19 cellular contexts compared by ENCODE assay signal in the genomic region with DNA sequence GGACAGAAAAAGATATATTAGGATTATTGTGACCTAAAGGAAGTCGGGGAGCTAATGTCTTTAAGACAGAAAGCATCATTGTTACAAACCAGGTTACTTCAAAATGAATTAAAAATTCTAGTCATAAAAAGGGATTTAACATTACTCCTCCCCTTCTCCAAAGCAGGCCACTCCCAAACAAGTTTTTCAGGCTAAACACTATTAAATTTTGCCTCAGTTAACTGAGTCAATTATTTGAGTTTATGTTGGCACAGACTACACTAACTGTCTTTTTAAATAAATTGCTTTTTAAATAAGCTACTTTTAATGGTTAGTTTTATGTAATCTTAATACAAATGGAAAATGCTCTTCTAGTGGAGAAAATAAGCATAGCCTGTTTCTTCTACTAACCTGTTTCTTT.
DNase-seq lines count a peak whose midpoint lies in the region; ATAC-seq and TF ChIP-seq lines count a peak whose summit lies in the region.
"Had no signal": no experiment of that assay in that cellular context is flagged by ENCODE, and none has a peak within 500 bp of the region (broad histone marks: within the 10 kb centered on the region; RNA-seq: fewer than 3 reads in every experiment).

No MANE protein-coding gene starts in this region.

- no TSS peak for BruUV-seq in PC-3 (replicated peaks; lab: Mats Ljungman, UMichigan)

- H3K9me2 ChIP-seq in PC-3 (replicated peaks; ENCODE audit: low read length): no peaks in the 10 kb centered on the region

- CTCF ChIA-PET in PC-3 (lab: Charles Lee): interaction anchor here (0.9 kb wide), 1 partner anchor 32 kb away, joined by 3 read pairs; no protein-coding TSS in a partner anchor

- H3K27ac ChIP-seq in PC-3 (ENCODE audit: low read length) (no peak overlapping the region), fibroblast of lung (ENCODE audit: insufficient read depth, low read length) (no peak overlapping the region)
- H3K27ac ChIP-seq: A549; BLaER1 treated with 17β-estradiol and CSF1 and Interleukin-3, amounts not matched to agents 10 nM and 100 nM; GM23248 had no signal

- H3K27me3 ChIP-seq in PC-3 (ENCODE audit: low read length): no peaks in the 10 kb centered on the region
- H3K27me3 ChIP-seq in fibroblast of lung (ENCODE audit: control insufficient read depth, insufficient read depth, low read length): no peaks in the 10 kb centered on the region
- H3K27me3 ChIP-seq: BLaER1 treated with 17β-estradiol and CSF1 and Interleukin-3, amounts not matched to agents 10 nM and 100 nM had no signal

- H3K79me2 ChIP-seq in PC-3 (ENCODE audit: low read length) (no peaks in the 10 kb centered on the region), fibroblast of lung (ENCODE audit: control insufficient read depth, insufficient read depth, low read length) (no peaks in the 10 kb centered on the region)

- no peak overlapping the region for H3K4me3 ChIP-seq in PC-3 (ENCODE audit: low read length)
- no peak overlapping the region for H3K4me3 ChIP-seq in fibroblast of lung (replicated peaks in 1 of 4; ENCODE audit: control extremely low read depth in 1 of 4, insufficient read depth in 1 of 4, low read depth in 3 of 4, low read length in 4 of 4)
- H3K4me3 ChIP-seq: A549; BLaER1 treated with 17β-estradiol and CSF1 and Interleukin-3, amounts not matched to agents 10 nM and 100 nM; GM23248 had no signal

- intact Hi-C loops in PC-3 (cut with micrococcal nuclease): no loop called here

- POLR2A ChIA-PET in PC-3 (lab: Charles Lee; ENCODE audit: unreplicated experiment): interaction anchor here (0.5 kb wide), 1 partner anchor 395 kb away, joined by 4 read pairs; the partner anchor contains the start of gene DUSP10

- H3K9me3 ChIP-seq in PC-3 (ENCODE audit: low read length): peaks cover 10% of the 10 kb centered on the region; the same call in 1 of the 2 replicates
- no peaks in the 10 kb centered on the region for H3K9me3 ChIP-seq in fibroblast of lung (ENCODE audit: control insufficient read depth, insufficient read depth, low read depth, low read length)

- H3K9ac ChIP-seq in PC-3 (ENCODE audit: low read length): no peak overlapping the region
- H3K9ac ChIP-seq in fibroblast of lung (ENCODE audit: insufficient read depth, low read length): no peak overlapping the region
- H3K9ac ChIP-seq: BLaER1 treated with 17β-estradiol and CSF1 and Interleukin-3, amounts not matched to agents 10 nM and 100 nM; GM23248 had no signal

- peak; percentile 67 for ATAC-seq in PC-3
- no peak for ATAC-seq in HG02973 (IDR thresholded peaks at IDR 0.05; ENCODE audit: unreplicated experiment)
- ATAC-seq: A549, HepG2 had no signal

- H4K20me1 ChIP-seq in PC-3 (ENCODE audit: low read length) (no peaks in the 10 kb centered on the region), fibroblast of lung (ENCODE audit: control insufficient read depth, extremely low read depth, insufficient read depth, low read length) (no peaks in the 10 kb centered on the region)
- H4K20me1 ChIP-seq: BLaER1 treated with 17β-estradiol and CSF1 and Interleukin-3, amounts not matched to agents 10 nM and 100 nM had no signal

- H3K4me2 ChIP-seq in PC-3 (ENCODE audit: low read length) (peak overlapping the region; percentile 30; the same call in 1 of the 2 replicates), fibroblast of lung (ENCODE audit: extremely low read depth, insufficient read depth, low read length) (no peak overlapping the region)
- H3K4me2 ChIP-seq: A549; BLaER1 treated with 17β-estradiol and CSF1 and Interleukin-3, amounts not matched to agents 10 nM and 100 nM had no signal

- H3F3A ChIP-seq in PC-3 (ENCODE audit: low read length, unreplicated experiment): no peaks in the 10 kb centered on the region

- H3K4me1 ChIP-seq in PC-3 (ENCODE audit: insufficient read depth, low read length) (peaks cover 13% of the 10 kb centered on the region), fibroblast of lung (ENCODE audit: control insufficient read depth, extremely low read depth, insufficient read depth, low read length) (no peaks in the 10 kb centered on the region)
- H3K4me1 ChIP-seq: A549; BLaER1 treated with 17β-estradiol and CSF1 and Interleukin-3, amounts not matched to agents 10 nM and 100 nM had no signal

- DNase-seq in EH (ENCODE audit: low read depth) (peak; percentile 9), PC-3 (peak; percentile 86), fibroblast of lung (ENCODE audit: low read depth in 2 of 2) (peak; percentile 3 to 21), KG1 (lab: John Stamatoyannopoulos, UW) (no peak), AG20443 (ENCODE audit: low spot score) (no peak), NCI-H2081 treated with DMSO at 0.1 percent for 48 hours (lab: John Stamatoyannopoulos, UW) (no peak)
- DNase-seq: CD4-positive, CD25-positive, alpha-beta regulatory T cell; CD8-positive, alpha-beta memory T cell; COR-L47; DMS 273 treated with DMSO at 0.1 percent for 48 hours; DMS53; DND-41; GM23248; HCEC 1CT; KBM-7 had no signal

- H2AFZ ChIP-seq in PC-3 (ENCODE audit: low read length) (no peak overlapping the region), fibroblast of lung (ENCODE audit: low read length) (no peak overlapping the region)
- H2AFZ ChIP-seq: GM23248 had no signal

- H3K36me3 ChIP-seq in PC-3 (ENCODE audit: low read depth, low read length) (no peaks in the 10 kb centered on the region), fibroblast of lung (ENCODE audit: control insufficient read depth, insufficient read depth, low read length) (no peaks in the 10 kb centered on the region)
- H3K36me3 ChIP-seq: BLaER1 treated with 17β-estradiol and CSF1 and Interleukin-3, amounts not matched to agents 10 nM and 100 nM had no signal

- TF ChIP-seq CTCF in PC-3 (conservative IDR thresholded peaks at IDR 0.05; ENCODE audit: low read depth, low read length): no peak
- no peak for TF ChIP-seq CTCF in fibroblast of lung (conservative IDR thresholded peaks at IDR 0.05 in 1 of 2, IDR thresholded peaks at IDR 0.05 in 1 of 2; ENCODE audit: low read depth in 1 of 2, low read length in 2 of 2)

Comparison
In these comparisons a context has a peak if more than half of its experiments do, and no peak if none do; other contexts are left out.
1. DNase-seq: peak in EH (single experiment), PC-3 (single experiment) and fibroblast of lung (2 of 2); none in KG1 (single experiment), AG20443 (single experiment) and NCI-H2081 treated with DMSO at 0.1 percent for 48 hours (single experiment).